Comparison of ENCODE assay signal across 8 cellular contexts in genomic region chr17:77453613-77454559, GRCh38.
A peak's percentile ranks its signal among the peaks of the same experiment; 100 is the strongest.
DNase-seq lines count a peak whose midpoint lies in the region; ATAC-seq and TF ChIP-seq lines count a peak whose summit lies in the region.

No MANE protein-coding gene starts in this region.

- peak overlapping the region; percentile 60 to 76 for H3K9ac ChIP-seq in duodenal mucosa (ENCODE audit: low read depth in 1 of 2, low read length in 2 of 2)
- H3K9ac ChIP-seq in MM.1S (ENCODE audit: low read length) = no peak overlapping the region

- H3K27me3 Mint-ChIP-seq in progenitor cell of endocrine pancreas = no peaks in the 10 kb centered on the region

- H3K27ac Mint-ChIP-seq in progenitor cell of endocrine pancreas = peak overlapping the region; percentile 45

- H3K27me3 ChIP-seq in duodenal mucosa (ENCODE audit: control insufficient read depth in 1 of 2, insufficient read depth in 2 of 2, low read length in 2 of 2) (no peaks in the 10 kb centered on the region), MM.1S (replicated peaks; ENCODE audit: insufficient read depth, low read length) (no peaks in the 10 kb centered on the region), HAP-1 (ENCODE audit: low read depth) (no peaks in the 10 kb centered on the region)

- no peaks in the 10 kb centered on the region for H3K9me3 Mint-ChIP-seq in progenitor cell of endocrine pancreas (ENCODE audit: low read depth)

- peak overlapping the region; percentile 49 for H3K4me3 Mint-ChIP-seq in progenitor cell of endocrine pancreas (ENCODE audit: low read depth)

- ATAC-seq in GM19452 (IDR thresholded peaks at IDR 0.05; ENCODE audit: unreplicated experiment) (no peak), GM21723 (IDR thresholded peaks at IDR 0.05; ENCODE audit: unreplicated experiment) (no peak)

- no peaks in the 10 kb centered on the region for H4K20me1 ChIP-seq in MM.1S (ENCODE audit: insufficient read depth, low read length)

- peaks cover 63% of the 10 kb centered on the region for H3K4me1 Mint-ChIP-seq in progenitor cell of endocrine pancreas (ENCODE audit: low read depth)

- no peaks in the 10 kb centered on the region for H3K9me2 ChIP-seq in MM.1S (replicated peaks; ENCODE audit: insufficient read depth, low read length)

- peaks cover 3% of the 10 kb centered on the region for H3K36me3 Mint-ChIP-seq in progenitor cell of endocrine pancreas (ENCODE audit: insufficient read depth)

- POLR2A ChIA-PET in RWPE1 (lab: Yijun Ruan, JAX; ENCODE audit: low non-redundant PET) = no interaction called here

- peak overlapping the region; percentile 98 for H3K27ac ChIP-seq in RWPE1
- peak overlapping the region; percentile 63 for H3K27ac ChIP-seq in duodenal mucosa (ENCODE audit: low read depth, low read length)
- H3K27ac ChIP-seq in MM.1S (ENCODE audit: low read length) = no peak overlapping the region

- no peak for TF ChIP-seq CTCF in GM13976 (IDR thresholded peaks at IDR 0.05; ENCODE audit: borderline replicate concordance, control extremely low read depth, extremely low read depth, insufficient read depth, missing control alignments)
- TF ChIP-seq CTCF in RWPE1 (conservative IDR thresholded peaks at IDR 0.05; ENCODE audit: low read depth) = no peak
- no peak for TF ChIP-seq CTCF in progenitor cell of endocrine pancreas (IDR thresholded peaks at IDR 0.05; ENCODE audit: unreplicated experiment)
- TF ChIP-seq CTCF in MM.1S (IDR thresholded peaks at IDR 0.05; ENCODE audit: low read length) = no peak

- H3K9me3 ChIP-seq in duodenal mucosa (ENCODE audit: control insufficient read depth in 1 of 2, low read length in 2 of 2) (no peaks in the 10 kb centered on the region), MM.1S (replicated peaks; ENCODE audit: insufficient read depth, low read length) (no peaks in the 10 kb centered on the region), HAP-1 (no peaks in the 10 kb centered on the region)

- in situ Hi-C loops in GM13976 (cut with MboI; ENCODE audit: low sequenced_read_pairs, unreplicated experiment) (no loop called here), HAP-1 (cut with MboI; ENCODE audit: low sequenced_read_pairs) (no loop called here)

- no peak overlapping the region for H3K4me2 ChIP-seq in MM.1S (ENCODE audit: low read depth, low read length)

- H2AFZ ChIP-seq in MM.1S (ENCODE audit: low read length) = no peak overlapping the region

- H3K4me1 ChIP-seq in duodenal mucosa (ENCODE audit: control insufficient read depth in 1 of 2, insufficient read depth in 2 of 2, low read length in 2 of 2) = peaks cover 75 to 82% of the 10 kb centered on the region in 2 donors
- peaks cover 9% of the 10 kb centered on the region for H3K4me1 ChIP-seq in MM.1S (ENCODE audit: low read length)
- H3K4me1 ChIP-seq in HAP-1 = no peaks in the 10 kb centered on the region; the same call in 1 of the 2 replicates

- peaks cover 98% of the 10 kb centered on the region for H3K79me2 ChIP-seq in MM.1S (ENCODE audit: low read length)

- peaks cover 0 to 3% of the 10 kb centered on the region in 2 donors for H3K36me3 ChIP-seq in duodenal mucosa (ENCODE audit: control insufficient read depth in 1 of 2, insufficient read depth in 2 of 2, low read length in 2 of 2)
- H3K36me3 ChIP-seq in MM.1S (replicated peaks; ENCODE audit: insufficient read depth, low read length) = no peaks in the 10 kb centered on the region
- no peaks in the 10 kb centered on the region for H3K36me3 ChIP-seq in HAP-1 (replicated peaks)

- peak; percentile 74 for DNase-seq in GM13976 (ENCODE audit: low spot score)
- DNase-seq in RWPE1 (ENCODE audit: low spot score) = peak; percentile 74
- DNase-seq in progenitor cell of endocrine pancreas (ENCODE audit: low spot score, unreplicated experiment) = no peak
- no peak for DNase-seq in MM.1S
- DNase-seq in HAP-1 (ENCODE audit: low spot score in 2 of 2) = no peak

- H3K4me3 ChIP-seq in duodenal mucosa (ENCODE audit: low read depth in 1 of 2, low read length in 2 of 2) (peak overlapping the region; percentile 71 to 73), MM.1S (ENCODE audit: low read length) (no peak overlapping the region), HAP-1 (no peak overlapping the region)

- H3F3A ChIP-seq in MM.1S (ENCODE audit: insufficient read depth, low read length) = no peaks in the 10 kb centered on the region

- CTCF ChIA-PET in RWPE1 (lab: Yijun Ruan, JAX) = interaction anchor here (0.6 kb wide), 1 partner anchor 24 kb away, joined by 7 read pairs; no protein-coding TSS in a partner anchor

Comparison
In these comparisons a context has a peak if more than half of its experiments do, and no peak if none do; other contexts are left out.
1. DNase-seq: peak in GM13976 (single experiment) and RWPE1 (single experiment); none in progenitor cell of endocrine pancreas (single experiment), MM.1S (single experiment) and HAP-1 (0 of 2).
2. H3K4me3 ChIP-seq: peak in duodenal mucosa (2 of 2); none in MM.1S (single experiment) and HAP-1 (single experiment).